Comparison of ENCODE assay signal across 1 cellular context in the genomic region with DNA sequence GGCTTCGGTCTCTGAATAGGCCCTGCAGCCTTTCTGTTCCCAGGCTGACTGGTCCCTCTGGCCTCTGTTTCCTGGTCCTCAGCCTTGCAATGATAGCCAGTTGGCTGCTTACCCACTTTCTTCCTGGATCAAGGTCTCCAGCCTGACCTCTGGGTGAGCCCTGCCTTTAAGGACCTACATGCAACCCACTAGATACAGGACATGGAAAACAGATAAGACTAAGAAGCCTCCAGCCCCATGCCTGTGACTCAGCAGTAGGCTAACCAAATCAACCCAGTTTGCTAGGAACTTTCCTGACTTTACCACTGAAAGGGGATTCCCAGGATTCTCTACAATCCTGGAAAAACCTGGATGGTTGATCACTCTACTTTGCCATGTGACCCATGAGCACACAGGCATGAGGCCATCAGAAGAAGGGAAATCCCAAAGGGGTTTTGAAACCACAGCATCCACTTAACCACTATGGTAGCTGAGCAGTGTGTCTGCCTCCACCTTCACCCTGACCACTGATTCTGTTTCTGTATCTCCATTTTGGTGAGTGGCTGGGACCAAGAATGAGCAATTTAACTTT.
TF ChIP-seq lines count a peak whose summit lies in the region.

No MANE protein-coding gene starts in this region.

TF ChIP-seq in K562, 482 proteins besides CTCF, POLR2A, EP300 and RAD21 (continued from another document and continues in another):
- TF ChIP-seq, protein P1, sequence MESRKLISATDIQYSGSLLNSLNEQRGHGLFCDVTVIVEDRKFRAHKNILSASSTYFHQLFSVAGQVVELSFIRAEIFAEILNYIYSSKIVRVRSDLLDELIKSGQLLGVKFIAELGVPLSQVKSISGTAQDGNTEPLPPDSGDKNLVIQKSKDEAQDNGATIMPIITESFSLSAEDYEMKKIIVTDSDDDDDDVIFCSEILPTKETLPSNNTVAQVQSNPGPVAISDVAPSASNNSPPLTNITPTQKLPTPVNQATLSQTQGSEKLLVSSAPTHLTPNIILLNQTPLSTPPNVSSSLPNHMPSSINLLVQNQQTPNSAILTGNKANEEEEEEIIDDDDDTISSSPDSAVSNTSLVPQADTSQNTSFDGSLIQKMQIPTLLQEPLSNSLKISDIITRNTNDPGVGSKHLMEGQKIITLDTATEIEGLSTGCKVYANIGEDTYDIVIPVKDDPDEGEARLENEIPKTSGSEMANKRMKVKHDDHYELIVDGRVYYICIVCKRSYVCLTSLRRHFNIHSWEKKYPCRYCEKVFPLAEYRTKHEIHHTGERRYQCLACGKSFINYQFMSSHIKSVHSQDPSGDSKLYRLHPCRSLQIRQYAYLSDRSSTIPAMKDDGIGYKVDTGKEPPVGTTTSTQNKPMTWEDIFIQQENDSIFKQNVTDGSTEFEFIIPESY (CRISPR knock-in tag; IDR thresholded peaks at IDR 0.05), result no peak
- TF ChIP-seq, protein P2, sequence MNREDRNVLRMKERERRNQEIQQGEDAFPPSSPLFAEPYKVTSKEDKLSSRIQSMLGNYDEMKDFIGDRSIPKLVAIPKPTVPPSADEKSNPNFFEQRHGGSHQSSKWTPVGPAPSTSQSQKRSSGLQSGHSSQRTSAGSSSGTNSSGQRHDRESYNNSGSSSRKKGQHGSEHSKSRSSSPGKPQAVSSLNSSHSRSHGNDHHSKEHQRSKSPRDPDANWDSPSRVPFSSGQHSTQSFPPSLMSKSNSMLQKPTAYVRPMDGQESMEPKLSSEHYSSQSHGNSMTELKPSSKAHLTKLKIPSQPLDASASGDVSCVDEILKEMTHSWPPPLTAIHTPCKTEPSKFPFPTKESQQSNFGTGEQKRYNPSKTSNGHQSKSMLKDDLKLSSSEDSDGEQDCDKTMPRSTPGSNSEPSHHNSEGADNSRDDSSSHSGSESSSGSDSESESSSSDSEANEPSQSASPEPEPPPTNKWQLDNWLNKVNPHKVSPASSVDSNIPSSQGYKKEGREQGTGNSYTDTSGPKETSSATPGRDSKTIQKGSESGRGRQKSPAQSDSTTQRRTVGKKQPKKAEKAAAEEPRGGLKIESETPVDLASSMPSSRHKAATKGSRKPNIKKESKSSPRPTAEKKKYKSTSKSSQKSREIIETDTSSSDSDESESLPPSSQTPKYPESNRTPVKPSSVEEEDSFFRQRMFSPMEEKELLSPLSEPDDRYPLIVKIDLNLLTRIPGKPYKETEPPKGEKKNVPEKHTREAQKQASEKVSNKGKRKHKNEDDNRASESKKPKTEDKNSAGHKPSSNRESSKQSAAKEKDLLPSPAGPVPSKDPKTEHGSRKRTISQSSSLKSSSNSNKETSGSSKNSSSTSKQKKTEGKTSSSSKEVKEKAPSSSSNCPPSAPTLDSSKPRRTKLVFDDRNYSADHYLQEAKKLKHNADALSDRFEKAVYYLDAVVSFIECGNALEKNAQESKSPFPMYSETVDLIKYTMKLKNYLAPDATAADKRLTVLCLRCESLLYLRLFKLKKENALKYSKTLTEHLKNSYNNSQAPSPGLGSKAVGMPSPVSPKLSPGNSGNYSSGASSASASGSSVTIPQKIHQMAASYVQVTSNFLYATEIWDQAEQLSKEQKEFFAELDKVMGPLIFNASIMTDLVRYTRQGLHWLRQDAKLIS (CRISPR knock-in tag; IDR thresholded peaks at IDR 0.05), result no peak
- TF ChIP-seq, protein P3, sequence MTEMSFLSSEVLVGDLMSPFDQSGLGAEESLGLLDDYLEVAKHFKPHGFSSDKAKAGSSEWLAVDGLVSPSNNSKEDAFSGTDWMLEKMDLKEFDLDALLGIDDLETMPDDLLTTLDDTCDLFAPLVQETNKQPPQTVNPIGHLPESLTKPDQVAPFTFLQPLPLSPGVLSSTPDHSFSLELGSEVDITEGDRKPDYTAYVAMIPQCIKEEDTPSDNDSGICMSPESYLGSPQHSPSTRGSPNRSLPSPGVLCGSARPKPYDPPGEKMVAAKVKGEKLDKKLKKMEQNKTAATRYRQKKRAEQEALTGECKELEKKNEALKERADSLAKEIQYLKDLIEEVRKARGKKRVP (CRISPR knock-in tag; IDR thresholded peaks at IDR 0.05), result peak; percentile 70
- TF ChIP-seq ZNF644 (tag; IDR thresholded peaks at IDR 0.05; ENCODE audit: low read depth), result peak; percentile 81
- TF ChIP-seq KLF10 (CRISPR knock-in tag; IDR thresholded peaks at IDR 0.05), result no peak
- TF ChIP-seq ZNF778 (CRISPR knock-in tag; IDR thresholded peaks at IDR 0.05), result no peak
- peak; percentile 63 for TF ChIP-seq NFRKB (IDR thresholded peaks at IDR 0.05; ENCODE audit: low read depth)
- TF ChIP-seq ZBTB1 (CRISPR knock-in tag; IDR thresholded peaks at IDR 0.05; ENCODE audit: borderline replicate concordance, low read depth), result no peak
- no peak for TF ChIP-seq NR3C1 (CRISPR knock-in tag; IDR thresholded peaks at IDR 0.05)
- no peak for TF ChIP-seq U2AF1 (optimal IDR thresholded peaks at IDR 0.05; ENCODE audit: low read depth, low read length)
- TF ChIP-seq, protein P4, sequence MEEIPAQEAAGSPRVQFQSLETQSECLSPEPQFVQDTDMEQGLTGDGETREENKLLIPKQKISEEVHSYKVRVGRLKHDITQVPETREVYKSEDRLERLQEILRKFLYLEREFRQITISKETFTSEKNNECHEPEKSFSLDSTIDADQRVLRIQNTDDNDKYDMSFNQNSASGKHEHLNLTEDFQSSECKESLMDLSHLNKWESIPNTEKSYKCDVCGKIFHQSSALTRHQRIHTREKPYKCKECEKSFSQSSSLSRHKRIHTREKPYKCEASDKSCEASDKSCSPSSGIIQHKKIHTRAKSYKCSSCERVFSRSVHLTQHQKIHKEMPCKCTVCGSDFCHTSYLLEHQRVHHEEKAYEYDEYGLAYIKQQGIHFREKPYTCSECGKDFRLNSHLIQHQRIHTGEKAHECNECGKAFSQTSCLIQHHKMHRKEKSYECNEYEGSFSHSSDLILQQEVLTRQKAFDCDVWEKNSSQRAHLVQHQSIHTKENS (CRISPR knock-in tag; IDR thresholded peaks at IDR 0.05), result no peak
- TF ChIP-seq CEBPB (tag; IDR thresholded peaks at IDR 0.05), result no peak; the same call in 1 of the 2 replicates
- TF ChIP-seq ZEB2 (IDR thresholded peaks at IDR 0.05), result peak; percentile 34; the same call in 1 of the 2 replicates
- peak; percentile 82; the same call in 1 of the 2 replicates for TF ChIP-seq MTA3 (IDR thresholded peaks at IDR 0.05; ENCODE audit: borderline replicate concordance)
- peak; percentile 92 for TF ChIP-seq SMARCA4 (IDR thresholded peaks at IDR 0.05)
- 0 out of 2 replicates have a peak, but pooled peaks have one; percentile 28 for TF ChIP-seq FOXM1 (IDR thresholded peaks at IDR 0.05; ENCODE audit: low read depth)
- TF ChIP-seq FOXM1 (CRISPR knock-in tag; IDR thresholded peaks at IDR 0.05; ENCODE audit: low read depth), result no peak
- TF ChIP-seq, protein P5, sequence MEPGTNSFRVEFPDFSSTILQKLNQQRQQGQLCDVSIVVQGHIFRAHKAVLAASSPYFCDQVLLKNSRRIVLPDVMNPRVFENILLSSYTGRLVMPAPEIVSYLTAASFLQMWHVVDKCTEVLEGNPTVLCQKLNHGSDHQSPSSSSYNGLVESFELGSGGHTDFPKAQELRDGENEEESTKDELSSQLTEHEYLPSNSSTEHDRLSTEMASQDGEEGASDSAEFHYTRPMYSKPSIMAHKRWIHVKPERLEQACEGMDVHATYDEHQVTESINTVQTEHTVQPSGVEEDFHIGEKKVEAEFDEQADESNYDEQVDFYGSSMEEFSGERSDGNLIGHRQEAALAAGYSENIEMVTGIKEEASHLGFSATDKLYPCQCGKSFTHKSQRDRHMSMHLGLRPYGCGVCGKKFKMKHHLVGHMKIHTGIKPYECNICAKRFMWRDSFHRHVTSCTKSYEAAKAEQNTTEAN (CRISPR knock-in tag; IDR thresholded peaks at IDR 0.05), result no peak
- no peak for TF ChIP-seq NELFE (IDR thresholded peaks at IDR 0.05; ENCODE audit: insufficient read depth, insufficient read length)
- no peak for TF ChIP-seq CBX1 (IDR thresholded peaks at IDR 0.05; ENCODE audit: low read depth)
- TF ChIP-seq, protein P6, sequence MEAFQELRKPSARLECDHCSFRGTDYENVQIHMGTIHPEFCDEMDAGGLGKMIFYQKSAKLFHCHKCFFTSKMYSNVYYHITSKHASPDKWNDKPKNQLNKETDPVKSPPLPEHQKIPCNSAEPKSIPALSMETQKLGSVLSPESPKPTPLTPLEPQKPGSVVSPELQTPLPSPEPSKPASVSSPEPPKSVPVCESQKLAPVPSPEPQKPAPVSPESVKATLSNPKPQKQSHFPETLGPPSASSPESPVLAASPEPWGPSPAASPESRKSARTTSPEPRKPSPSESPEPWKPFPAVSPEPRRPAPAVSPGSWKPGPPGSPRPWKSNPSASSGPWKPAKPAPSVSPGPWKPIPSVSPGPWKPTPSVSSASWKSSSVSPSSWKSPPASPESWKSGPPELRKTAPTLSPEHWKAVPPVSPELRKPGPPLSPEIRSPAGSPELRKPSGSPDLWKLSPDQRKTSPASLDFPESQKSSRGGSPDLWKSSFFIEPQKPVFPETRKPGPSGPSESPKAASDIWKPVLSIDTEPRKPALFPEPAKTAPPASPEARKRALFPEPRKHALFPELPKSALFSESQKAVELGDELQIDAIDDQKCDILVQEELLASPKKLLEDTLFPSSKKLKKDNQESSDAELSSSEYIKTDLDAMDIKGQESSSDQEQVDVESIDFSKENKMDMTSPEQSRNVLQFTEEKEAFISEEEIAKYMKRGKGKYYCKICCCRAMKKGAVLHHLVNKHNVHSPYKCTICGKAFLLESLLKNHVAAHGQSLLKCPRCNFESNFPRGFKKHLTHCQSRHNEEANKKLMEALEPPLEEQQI (IDR thresholded peaks at IDR 0.05), result peak; percentile 61; the same call in 1 of the 2 replicates
- peak; percentile 69 for TF ChIP-seq MBD2 (IDR thresholded peaks at IDR 0.05; ENCODE audit: borderline replicate concordance, low read depth)
- TF ChIP-seq ZNF695 (CRISPR knock-in tag; IDR thresholded peaks at IDR 0.05), result no peak
- TF ChIP-seq ZFPM2 (CRISPR knock-in tag; IDR thresholded peaks at IDR 0.05), result no peak
- no peak for TF ChIP-seq WHSC1 (IDR thresholded peaks at IDR 0.05; ENCODE audit: low read length)
- no peak for TF ChIP-seq NUFIP1 (IDR thresholded peaks at IDR 0.05; ENCODE audit: partially characterized antibody)
- peak; percentile 55; the same call in 1 of the 2 replicates for TF ChIP-seq PML (IDR thresholded peaks at IDR 0.05; ENCODE audit: low read length)
- TF ChIP-seq EGR1 (conservative IDR thresholded peaks at IDR 0.05), result no peak
- no peak for TF ChIP-seq PTBP1 (IDR thresholded peaks at IDR 0.05; ENCODE audit: low read depth, low read length)
- no peak for TF ChIP-seq FIP1L1 (IDR thresholded peaks at IDR 0.05; ENCODE audit: low read depth, low read length, poor library complexity, severe bottlenecking)
- peak; percentile 59; the same call in 1 of the 2 replicates for TF ChIP-seq GATA2 (CRISPR knock-in tag; IDR thresholded peaks at IDR 0.05)
- TF ChIP-seq, protein P7, sequence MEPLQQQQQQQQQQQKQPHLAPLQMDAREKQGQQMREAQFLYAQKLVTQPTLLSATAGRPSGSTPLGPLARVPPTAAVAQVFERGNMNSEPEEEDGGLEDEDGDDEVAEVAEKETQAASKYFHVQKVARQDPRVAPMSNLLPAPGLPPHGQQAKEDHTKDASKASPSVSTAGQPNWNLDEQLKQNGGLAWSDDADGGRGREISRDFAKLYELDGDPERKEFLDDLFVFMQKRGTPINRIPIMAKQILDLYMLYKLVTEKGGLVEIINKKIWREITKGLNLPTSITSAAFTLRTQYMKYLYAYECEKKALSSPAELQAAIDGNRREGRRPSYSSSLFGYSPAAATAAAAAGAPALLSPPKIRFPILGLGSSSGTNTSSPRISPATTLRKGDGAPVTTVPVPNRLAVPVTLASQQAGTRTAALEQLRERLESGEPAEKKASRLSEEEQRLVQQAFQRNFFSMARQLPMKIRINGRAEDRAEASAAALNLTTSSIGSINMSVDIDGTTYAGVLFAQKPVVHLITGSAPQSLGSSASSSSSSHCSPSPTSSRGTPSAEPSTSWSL (CRISPR knock-in tag; IDR thresholded peaks at IDR 0.05; ENCODE audit: borderline replicate concordance), result no peak
- TF ChIP-seq, protein P8, sequence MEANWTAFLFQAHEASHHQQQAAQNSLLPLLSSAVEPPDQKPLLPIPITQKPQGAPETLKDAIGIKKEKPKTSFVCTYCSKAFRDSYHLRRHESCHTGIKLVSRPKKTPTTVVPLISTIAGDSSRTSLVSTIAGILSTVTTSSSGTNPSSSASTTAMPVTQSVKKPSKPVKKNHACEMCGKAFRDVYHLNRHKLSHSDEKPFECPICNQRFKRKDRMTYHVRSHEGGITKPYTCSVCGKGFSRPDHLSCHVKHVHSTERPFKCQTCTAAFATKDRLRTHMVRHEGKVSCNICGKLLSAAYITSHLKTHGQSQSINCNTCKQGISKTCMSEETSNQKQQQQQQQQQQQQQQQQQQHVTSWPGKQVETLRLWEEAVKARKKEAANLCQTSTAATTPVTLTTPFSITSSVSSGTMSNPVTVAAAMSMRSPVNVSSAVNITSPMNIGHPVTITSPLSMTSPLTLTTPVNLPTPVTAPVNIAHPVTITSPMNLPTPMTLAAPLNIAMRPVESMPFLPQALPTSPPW (CRISPR knock-in tag; IDR thresholded peaks at IDR 0.05), result no peak
- no peak for TF ChIP-seq ZC3H4 (CRISPR knock-in tag; IDR thresholded peaks at IDR 0.05; ENCODE audit: borderline replicate concordance)
- TF ChIP-seq, protein P9, sequence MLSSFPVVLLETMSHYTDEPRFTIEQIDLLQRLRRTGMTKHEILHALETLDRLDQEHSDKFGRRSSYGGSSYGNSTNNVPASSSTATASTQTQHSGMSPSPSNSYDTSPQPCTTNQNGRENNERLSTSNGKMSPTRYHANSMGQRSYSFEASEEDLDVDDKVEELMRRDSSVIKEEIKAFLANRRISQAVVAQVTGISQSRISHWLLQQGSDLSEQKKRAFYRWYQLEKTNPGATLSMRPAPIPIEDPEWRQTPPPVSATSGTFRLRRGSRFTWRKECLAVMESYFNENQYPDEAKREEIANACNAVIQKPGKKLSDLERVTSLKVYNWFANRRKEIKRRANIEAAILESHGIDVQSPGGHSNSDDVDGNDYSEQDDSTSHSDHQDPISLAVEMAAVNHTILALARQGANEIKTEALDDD (IDR thresholded peaks at IDR 0.05), result peak; percentile 96
- peak; percentile 36; the same call in 1 of the 2 replicates for TF ChIP-seq CXXC5 (CRISPR knock-in tag; IDR thresholded peaks at IDR 0.05)
- TF ChIP-seq ZNF384 (IDR thresholded peaks at IDR 0.05; ENCODE audit: low read depth, low read length), result no peak
- no peak for TF ChIP-seq ZNF586 (CRISPR knock-in tag; conservative IDR thresholded peaks at IDR 0.05)
- TF ChIP-seq HIVEP1 (CRISPR knock-in tag; IDR thresholded peaks at IDR 0.05), result no peak
- TF ChIP-seq, protein P10, sequence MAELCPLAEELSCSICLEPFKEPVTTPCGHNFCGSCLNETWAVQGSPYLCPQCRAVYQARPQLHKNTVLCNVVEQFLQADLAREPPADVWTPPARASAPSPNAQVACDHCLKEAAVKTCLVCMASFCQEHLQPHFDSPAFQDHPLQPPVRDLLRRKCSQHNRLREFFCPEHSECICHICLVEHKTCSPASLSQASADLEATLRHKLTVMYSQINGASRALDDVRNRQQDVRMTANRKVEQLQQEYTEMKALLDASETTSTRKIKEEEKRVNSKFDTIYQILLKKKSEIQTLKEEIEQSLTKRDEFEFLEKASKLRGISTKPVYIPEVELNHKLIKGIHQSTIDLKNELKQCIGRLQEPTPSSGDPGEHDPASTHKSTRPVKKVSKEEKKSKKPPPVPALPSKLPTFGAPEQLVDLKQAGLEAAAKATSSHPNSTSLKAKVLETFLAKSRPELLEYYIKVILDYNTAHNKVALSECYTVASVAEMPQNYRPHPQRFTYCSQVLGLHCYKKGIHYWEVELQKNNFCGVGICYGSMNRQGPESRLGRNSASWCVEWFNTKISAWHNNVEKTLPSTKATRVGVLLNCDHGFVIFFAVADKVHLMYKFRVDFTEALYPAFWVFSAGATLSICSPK (IDR thresholded peaks at IDR 0.05; ENCODE audit: borderline replicate concordance), result no peak
- TF ChIP-seq PHB2 (IDR thresholded peaks at IDR 0.05; ENCODE audit: low read depth), result no peak
- TF ChIP-seq NCOA2 (IDR thresholded peaks at IDR 0.05; ENCODE audit: partially characterized antibody in 2 of 2), result no peak
- TF ChIP-seq STAG1 (CRISPR knock-in tag; IDR thresholded peaks at IDR 0.05; ENCODE audit: borderline replicate concordance), result no peak
- TF ChIP-seq PHF8 (IDR thresholded peaks at IDR 0.05; ENCODE audit: borderline replicate concordance, low read length), result no peak
- peak; percentile 49; the same call in 1 of the 2 replicates for TF ChIP-seq GATAD2B (IDR thresholded peaks at IDR 0.05; ENCODE audit: borderline replicate concordance)
